19 cellular contexts compared by ENCODE assay signal in genomic region chr13:109859216-109859835, GRCh38.
DNase-seq lines count a peak whose midpoint lies in the region; ATAC-seq and TF ChIP-seq lines count a peak whose summit lies in the region.
"Had no signal": no experiment of that assay in that cellular context is flagged by ENCODE, and none has a peak within 500 bp of the region (broad histone marks: within the 10 kb centered on the region; RNA-seq: fewer than 3 reads in every experiment).

No MANE protein-coding gene starts in this region.

- H3K4me1 ChIP-seq in MM.1S (ENCODE audit: low read length) (0 out of 2 replicates have a peak, but pooled peaks cover 8% of the 10 kb centered on the region), SJCRH30 (peaks cover 4% of the 10 kb centered on the region; the same call in 1 of the 2 replicates), right cardiac atrium (ENCODE audit: control insufficient read depth, insufficient read depth, low read length) (no peaks in the 10 kb centered on the region), trophoblast cell (ENCODE audit: control insufficient read depth in 1 of 2, insufficient read depth in 2 of 2, low read length in 2 of 2) (peaks cover 0 to 8% of the 10 kb centered on the region in 2 experiments), upper lobe of left lung (peaks cover 0 to 7% (median 0%) of the 10 kb centered on the region in 4 donors)
- H3K4me1 ChIP-seq: Caco-2 had no signal

- H3K4me2 ChIP-seq in MM.1S (ENCODE audit: low read depth, low read length) (peak overlapping the region; percentile 19; the same call in 1 of the 2 replicates), trophoblast cell (ENCODE audit: low read length) (no peak overlapping the region)

- H3K9me3 ChIP-seq in MM.1S (replicated peaks; ENCODE audit: insufficient read depth, low read length) (no peaks in the 10 kb centered on the region), SJCRH30 (replicated peaks) (no peaks in the 10 kb centered on the region), right cardiac atrium (ENCODE audit: control insufficient read depth, low read length) (no peaks in the 10 kb centered on the region), trophoblast cell (ENCODE audit: insufficient read depth, low read depth, low read length) (no peaks in the 10 kb centered on the region), upper lobe of left lung (no peaks in the 10 kb centered on the region)
- H3K9me3 ChIP-seq: Caco-2 had no signal

- no peak overlapping the region for H4K91ac ChIP-seq in trophoblast cell (ENCODE audit: low read depth, low read length)

- no peak overlapping the region for H2BK5ac ChIP-seq in trophoblast cell (ENCODE audit: low read depth, low read length, poor library complexity)

- H3K27me3 ChIP-seq in MM.1S (replicated peaks; ENCODE audit: insufficient read depth, low read length): no peaks in the 10 kb centered on the region
- H3K27me3 ChIP-seq in SJCRH30: no peaks in the 10 kb centered on the region
- no peaks in the 10 kb centered on the region for H3K27me3 ChIP-seq in right cardiac atrium (ENCODE audit: control insufficient read depth, insufficient read depth)
- H3K27me3 ChIP-seq in trophoblast cell (ENCODE audit: insufficient read depth, low read length): no peaks in the 10 kb centered on the region
- H3K27me3 ChIP-seq in upper lobe of left lung: no peaks in the 10 kb centered on the region

- H2BK12ac ChIP-seq in trophoblast cell (ENCODE audit: low read length): no peak overlapping the region

- no peak overlapping the region for H2AK5ac ChIP-seq in trophoblast cell (ENCODE audit: low read length)

- no peak overlapping the region for H3K18ac ChIP-seq in trophoblast cell (ENCODE audit: low read length)

- H3K9ac ChIP-seq in MM.1S (ENCODE audit: low read length) (no peak overlapping the region), trophoblast cell (ENCODE audit: low read length) (no peak overlapping the region)
- H3K9ac ChIP-seq: GM23248 had no signal

- DNase-seq in MM.1S (no peak), SJCRH30 (peak; percentile 23 to 30), right cardiac atrium (no peak), trophoblast cell (peak; percentile 68 to 78), DMS114 treated with DMSO at 0.1 percent for 48 hours (lab: John Stamatoyannopoulos, UW; ENCODE audit: unreplicated experiment) (no peak), AG20443 (ENCODE audit: low spot score) (no peak), upper lobe of left lung (no peak)
- DNase-seq in activated effector memory CD4-positive, alpha-beta T cell treated with Interleukin-2 at 50 U/mL for 16 hours: no peak
- DNase-seq: Caco-2; CD8-positive, alpha-beta T cell; DMS 273 treated with DMSO at 0.1 percent for 48 hours; GM23248; H7; NCI-H2029; NCI-H446; NCI-H524 treated with DMSO at 0.1 percent for 48 hours; NCI-H774 had no signal

- H3K27ac ChIP-seq in MM.1S (ENCODE audit: low read length): peak overlapping the region; percentile 36; the same call in 1 of the 2 replicates
- H3K27ac ChIP-seq in SJCRH30: no peak overlapping the region; the same call in 1 of the 2 replicates
- no peak overlapping the region for H3K27ac ChIP-seq in right cardiac atrium (ENCODE audit: low read length)
- H3K27ac ChIP-seq in trophoblast cell (ENCODE audit: low read depth, low read length): no peak overlapping the region
- no peak overlapping the region for H3K27ac ChIP-seq in upper lobe of left lung
- H3K27ac ChIP-seq: C4-2B, GM23248 had no signal

- H3K4me3 ChIP-seq in MM.1S (ENCODE audit: low read length) (no peak overlapping the region), SJCRH30 (no peak overlapping the region), right cardiac atrium (ENCODE audit: low read length) (no peak overlapping the region), trophoblast cell (ENCODE audit: low read depth, low read length) (no peak overlapping the region), upper lobe of left lung (no peak overlapping the region)
- H3K4me3 ChIP-seq: GM23248, K562 had no signal

- TF ChIP-seq EP300 in upper lobe of left lung (IDR thresholded peaks at IDR 0.05): no peak

- no peak for TF ChIP-seq POLR2A in upper lobe of left lung (IDR thresholded peaks at IDR 0.05)

- no peaks in the 10 kb centered on the region for H3K9me2 ChIP-seq in MM.1S (replicated peaks; ENCODE audit: insufficient read depth, low read length)

- no peak overlapping the region for H3K14ac ChIP-seq in trophoblast cell (ENCODE audit: low read length)

- H4K20me1 ChIP-seq in MM.1S (ENCODE audit: insufficient read depth, low read length): no peaks in the 10 kb centered on the region

- TF ChIP-seq CTCF in MM.1S (IDR thresholded peaks at IDR 0.05; ENCODE audit: low read length): no peak
- no peak for TF ChIP-seq CTCF in upper lobe of left lung (IDR thresholded peaks at IDR 0.05)

- no peak overlapping the region for H3K23ac ChIP-seq in trophoblast cell (ENCODE audit: low read length)

- H4K8ac ChIP-seq in trophoblast cell (ENCODE audit: low read depth, low read length): no peak overlapping the region

- H3K79me1 ChIP-seq in trophoblast cell (ENCODE audit: low read length): no peaks in the 10 kb centered on the region

- ATAC-seq in right cardiac atrium (peak; percentile 66 to 78), upper lobe of left lung (ENCODE audit: low FRiP score in 2 of 2) (no peak)
- ATAC-seq: CD8-positive, alpha-beta T cell; K562 had no signal

- no peak overlapping the region for H3K4ac ChIP-seq in trophoblast cell (ENCODE audit: low read depth, low read length)

- intact Hi-C loops in right cardiac atrium (cut with DNase I): no loop called here

- no peak overlapping the region for H4K12ac ChIP-seq in trophoblast cell (ENCODE audit: low read depth, low read length)

- no peak overlapping the region for H2AFZ ChIP-seq in MM.1S (ENCODE audit: low read length)
- H2AFZ ChIP-seq in trophoblast cell (ENCODE audit: insufficient read depth, low read length, poor library complexity): no peak overlapping the region
- H2AFZ ChIP-seq: GM23248 had no signal

- H3F3A ChIP-seq in MM.1S (ENCODE audit: insufficient read depth, low read length): 0 out of 2 replicates have a peak, but pooled peaks cover 4% of the 10 kb centered on the region

- WGBS in right cardiac atrium: 77% methylated on average over 8 of the region's 8 CpGs
- WGBS in trophoblast cell (ENCODE audit: extremely low coverage, insufficient coverage, insufficient read length): no CpG with 5 or more reads among the region's 8 CpGs
- WGBS in upper lobe of left lung, 2 donors: 82 to 83% methylated on average over 8 of the region's 8 CpGs

- H3K36me3 ChIP-seq in MM.1S (replicated peaks; ENCODE audit: insufficient read depth, low read length): no peaks in the 10 kb centered on the region
- no peaks in the 10 kb centered on the region for H3K36me3 ChIP-seq in SJCRH30
- no peaks in the 10 kb centered on the region for H3K36me3 ChIP-seq in trophoblast cell (ENCODE audit: control insufficient read depth in 1 of 2, insufficient read depth in 2 of 2, low read length in 2 of 2)
- H3K36me3 ChIP-seq in upper lobe of left lung: no peaks in the 10 kb centered on the region

- H3K79me2 ChIP-seq in MM.1S (ENCODE audit: low read length) (no peaks in the 10 kb centered on the region), trophoblast cell (ENCODE audit: control insufficient read depth, insufficient read depth, low read length, poor library complexity) (no peaks in the 10 kb centered on the region)

- no peak overlapping the region for H2BK120ac ChIP-seq in trophoblast cell (ENCODE audit: insufficient read depth, low read length, poor library complexity)

Comparison
In these comparisons a context has a peak if more than half of its experiments do, and no peak if none do; other contexts are left out.
1. DNase-seq: peak in SJCRH30 (2 of 2) and trophoblast cell (2 of 2); none in MM.1S (single experiment), right cardiac atrium (0 of 3), DMS114 treated with DMSO at 0.1 percent for 48 hours (single experiment), AG20443 (single experiment), activated effector memory CD4-positive, alpha-beta T cell treated with Interleukin-2 at 50 U/mL for 16 hours (single experiment) and upper lobe of left lung (0 of 2).
2. ATAC-seq: peak in right cardiac atrium (2 of 2); none in upper lobe of left lung (0 of 2).